ENCODE assay signal across 8 cellular contexts in the genomic region with DNA sequence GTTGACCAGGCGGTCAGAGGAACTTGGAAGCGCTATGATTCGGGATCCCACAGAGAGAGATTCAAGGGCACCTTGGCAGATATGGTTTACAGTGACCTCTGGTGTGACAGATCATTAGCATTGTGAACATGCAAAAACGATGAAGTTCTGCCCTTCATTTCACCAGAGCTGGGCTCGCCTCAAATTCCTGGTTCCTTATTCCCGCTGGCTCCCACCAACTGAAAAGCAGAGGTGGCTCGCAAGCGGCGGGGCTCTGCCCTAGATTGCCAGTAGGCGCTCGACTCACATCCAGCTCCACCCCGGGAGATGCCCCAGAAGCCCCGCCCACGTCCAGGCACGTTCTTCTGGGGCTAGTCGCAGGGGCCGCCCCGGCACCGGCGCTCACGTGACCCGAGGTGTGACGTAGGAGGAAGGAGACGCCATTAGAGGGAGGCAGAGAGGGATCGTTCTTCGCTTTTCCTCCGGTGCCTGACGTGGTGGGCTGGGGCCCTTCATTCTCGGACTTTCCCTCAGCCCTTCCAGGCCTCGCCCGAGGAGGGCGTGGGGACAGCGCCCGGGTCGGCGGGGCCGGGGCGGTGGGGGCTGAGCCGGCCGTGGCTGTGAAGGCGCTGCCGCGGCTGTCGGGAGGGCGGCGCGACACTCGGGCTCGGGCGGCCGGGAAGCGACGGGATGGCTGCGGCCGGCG. TPM values are rescaled to one million over a fixed set of nuclear protein-coding genes. Genes with fewer than 3 reads are reported as not detected.
DNase-seq lines count a peak whose midpoint lies in the region; ATAC-seq and TF ChIP-seq lines count a peak whose summit lies in the region.

A gene with protein sequence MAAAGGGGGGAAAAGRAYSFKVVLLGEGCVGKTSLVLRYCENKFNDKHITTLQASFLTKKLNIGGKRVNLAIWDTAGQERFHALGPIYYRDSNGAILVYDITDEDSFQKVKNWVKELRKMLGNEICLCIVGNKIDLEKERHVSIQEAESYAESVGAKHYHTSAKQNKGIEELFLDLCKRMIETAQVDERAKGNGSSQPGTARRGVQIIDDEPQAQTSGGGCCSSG (plus strand): TSS at position 403 of the 685 bp plus-strand sequence. CDS start 267 bp downstream, at position 670.

- ATAC-seq in HG02588 (IDR thresholded peaks at IDR 0.05; ENCODE audit: unreplicated experiment) (peak; percentile 93), SK-N-SH treated with all-trans-retinoic acid at 6 μM for 48 hours (peak; percentile 99)

- H3K27me3 Mint-ChIP-seq in activated naive CD4-positive, alpha-beta T cell treated with anti-CD3 and anti-CD28 coated beads, Interleukin-2, amount 50 U/mL, for 24 hours, result peaks cover 3% of the 10 kb centered on the region

- peaks cover 43% of the 10 kb centered on the region for H3K4me1 Mint-ChIP-seq in activated naive CD4-positive, alpha-beta T cell treated with anti-CD3 and anti-CD28 coated beads, Interleukin-2, amount 50 U/mL, for 24 hours

- H3K9me3 Mint-ChIP-seq in activated naive CD4-positive, alpha-beta T cell treated with anti-CD3 and anti-CD28 coated beads, Interleukin-2, amount 50 U/mL, for 24 hours, result peaks cover 6% of the 10 kb centered on the region

- peak within 1 kb of the TSS; percentile 97 for H3K27ac Mint-ChIP-seq in activated naive CD4-positive, alpha-beta T cell treated with anti-CD3 and anti-CD28 coated beads, Interleukin-2, amount 50 U/mL, for 24 hours

- H3K4me3 Mint-ChIP-seq in activated naive CD4-positive, alpha-beta T cell treated with anti-CD3 and anti-CD28 coated beads, Interleukin-2, amount 50 U/mL, for 24 hours, result peak within 1 kb of the TSS; percentile 95

- DNase-seq in GM10266 (ENCODE audit: extremely low spot score) (peak; percentile 97), NCI-H1092 (lab: John Stamatoyannopoulos, UW) (peak; percentile 88), globus pallidus (ENCODE audit: low spot score) (peak; percentile 98), occipital lobe (lab: John Stamatoyannopoulos, UW) (peak; percentile 96)

- H3K36me3 Mint-ChIP-seq in activated naive CD4-positive, alpha-beta T cell treated with anti-CD3 and anti-CD28 coated beads, Interleukin-2, amount 50 U/mL, for 24 hours, result peaks cover 23% of the 10 kb centered on the region

- H3K27ac ChIP-seq in temporal lobe (ENCODE audit: low read depth, low read length), result peak within 1 kb of the TSS; percentile 38

- no peak for TF ChIP-seq CTCF in GM10266 (IDR thresholded peaks at IDR 0.05; ENCODE audit: control insufficient read depth, insufficient read depth, low read depth, missing control alignments)

TF ChIP-seq in SK-N-SH treated with all-trans-retinoic acid at 6 μM for 48 hours, 23 proteins besides CTCF, POLR2A, EP300 and RAD21:
- TF ChIP-seq ZFP3 (CRISPR knock-in tag; IDR thresholded peaks at IDR 0.05) (0 out of 2 replicates have a peak, but pooled peaks have one; percentile 27), SNAI2 (CRISPR knock-in tag; IDR thresholded peaks at IDR 0.05) (no peak), CSDC2 (CRISPR knock-in tag; IDR thresholded peaks at IDR 0.05) (0 out of 2 replicates have a peak, but pooled peaks have one; percentile 38)
TF ChIP-seq in SK-N-SH treated with all-trans-retinoic acid at 6 μM for 48 hours: peak in this region for 2.

RNA-seq across cellular contexts. Expression of the gene that starts here (rescaled TPM):
- total RNA-seq in occipital lobe, result 17.6 TPM
- 13.3 TPM for total RNA-seq in temporal lobe

Comparison
In these comparisons a context has a peak if more than half of its experiments do, and no peak if none do; other contexts are left out.
1. Peak in every context shown above with its lines: DNase-seq, ATAC-seq and H3K27ac ChIP-seq.